Comparison of ENCODE assay signal across 1 cellular context in genomic region chr12:50806176-50806575, GRCh38.
TF ChIP-seq lines count a peak whose summit lies in the region.

No MANE protein-coding gene starts in this region.

TF ChIP-seq in K562, 482 proteins besides CTCF, POLR2A, EP300 and RAD21:
- TF ChIP-seq TCFL5 (CRISPR knock-in tag; conservative IDR thresholded peaks at IDR 0.05): no peak
- TF ChIP-seq TAL1 (IDR thresholded peaks at IDR 0.05): no peak
- TF ChIP-seq E2F1 (CRISPR knock-in tag; IDR thresholded peaks at IDR 0.05): no peak
